ENCODE assay signal across 14 cellular contexts in genomic region chr10:132292287-132292971, GRCh38.
"Had no signal": no experiment of that assay in that cellular context is flagged by ENCODE, and none has a peak within 500 bp of the region (broad histone marks: within the 10 kb centered on the region; RNA-seq: fewer than 3 reads in every experiment).

No MANE protein-coding gene starts in this region.

- H3K27me3 ChIP-seq: breast epithelium, suprapubic skin had no signal

- H3K4me3 ChIP-seq: breast epithelium, suprapubic skin had no signal

- H3K9ac ChIP-seq: SK-N-SH had no signal

- H3K27ac ChIP-seq: breast epithelium, suprapubic skin had no signal

- DNase-seq: activated CD4-positive, alpha-beta T cell treated with anti-CD3 and anti-CD28 coated beads for 36 hours; activated CD4-positive, alpha-beta T cell treated with anti-CD3 and anti-CD28 coated beads, Interleukin-2, amount 50 U/mL, for 48 hours; activated gamma-delta T cell; foreskin fibroblast; hippocampal formation; naive B cell had no signal

- H3K4me2 ChIP-seq: SK-N-SH had no signal

- FAIRE-seq: astrocyte, islet of Langerhans, TTC549 had no signal

- ATAC-seq: activated CD4-positive, alpha-beta T cell treated with anti-CD3 and anti-CD28 coated beads for 36 hours; left lobe of liver; WTC11 had no signal

- H3K36me3 ChIP-seq: breast epithelium, suprapubic skin had no signal

- H3K4me1 ChIP-seq: breast epithelium, suprapubic skin had no signal

- H3K9me3 ChIP-seq: SK-N-SH had no signal
